ENCODE assay signal across 17 cellular contexts in the genomic region with DNA sequence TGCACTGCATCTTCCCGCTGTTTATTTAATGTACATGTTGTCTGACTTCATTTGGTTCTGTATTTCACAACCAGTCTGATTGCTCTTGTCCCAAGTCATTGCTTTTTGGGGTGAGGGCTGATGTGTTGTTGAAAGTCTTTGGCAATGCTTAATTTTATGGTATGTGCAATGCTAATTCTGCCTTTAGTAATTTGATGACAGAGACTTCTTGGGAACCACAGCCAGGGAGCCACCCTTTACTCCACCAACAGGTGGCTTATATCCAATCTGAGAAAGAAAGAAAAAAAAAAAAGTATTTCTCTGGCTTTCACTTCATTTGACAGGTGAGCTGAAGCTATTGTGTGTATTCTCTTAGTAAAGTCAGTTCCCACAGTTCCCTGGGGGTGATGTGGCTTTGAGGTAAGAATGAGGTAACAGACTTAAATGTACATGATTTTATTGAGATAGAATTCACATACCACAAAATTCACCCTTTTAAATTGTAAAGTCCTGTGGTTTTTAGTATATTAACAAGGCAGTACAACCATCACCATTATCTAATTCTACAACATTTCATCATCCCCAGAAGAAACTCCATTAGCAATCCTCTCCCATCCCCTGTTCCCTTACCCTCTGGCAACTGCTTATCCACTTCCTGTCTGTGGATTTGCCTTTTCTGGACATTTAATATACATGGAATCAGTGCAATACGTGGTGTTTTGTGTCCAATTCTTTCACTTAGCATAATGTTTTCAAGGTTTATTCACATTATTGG.
DNase-seq lines count a peak whose midpoint lies in the region; ATAC-seq and TF ChIP-seq lines count a peak whose summit lies in the region.
"Had no signal": no experiment of that assay in that cellular context is flagged by ENCODE, and none has a peak within 500 bp of the region (broad histone marks: within the 10 kb centered on the region; RNA-seq: fewer than 3 reads in every experiment).

No MANE protein-coding gene starts in this region.

- H3K9me3 ChIP-seq in SK-N-SH (no peaks in the 10 kb centered on the region), OCI-LY7 (ENCODE audit: low read length) (no peaks in the 10 kb centered on the region), suprapubic skin (no peaks in the 10 kb centered on the region), MG63 (no peaks in the 10 kb centered on the region)
- H3K9me3 ChIP-seq: sigmoid colon had no signal

- peak overlapping the region; percentile 42 for H3K27ac Mint-ChIP-seq in endothelial cell (ENCODE audit: unreplicated experiment)
- H3K27ac Mint-ChIP-seq in stimulated activated naive CD8-positive, alpha-beta T cell treated with anti-CD3 and anti-CD28 coated beads, Interleukin-15, amount 100 ng/mL, for 72 hours, result no peak overlapping the region
- H3K27ac Mint-ChIP-seq: activated CD4-positive, alpha-beta memory T cell treated with anti-CD3 and anti-CD28 coated beads for 36 hours; stimulated activated naive B cell treated with anti-CD40 and anti-IgM and Interleukin-4, amounts not matched to agents 10 μg/mL and 1 μg/mL and 100 μg/mL, for 72 hours had no signal

- CTCF ChIA-PET in SK-N-SH (lab: Yijun Ruan, JAX) (interaction anchor here (0.8 kb wide), 1 partner anchor 130 kb away, joined by 3 read pairs; no protein-coding TSS in a partner anchor), OCI-LY7 (lab: Charles Lee; ENCODE audit: unreplicated experiment) (no interaction called here)

- H4K20me1 ChIP-seq in SK-N-SH (ENCODE audit: insufficient read depth) (0 out of 2 replicates have a peak, but pooled peaks cover 5% of the 10 kb centered on the region), OCI-LY7 (ENCODE audit: insufficient read depth, low read length) (peaks cover 6% of the 10 kb centered on the region; the same call in 1 of the 2 replicates)

- H3K9me2 ChIP-seq in SK-N-SH, result no peaks in the 10 kb centered on the region
- H3K9me2 ChIP-seq in OCI-LY7 (ENCODE audit: insufficient read depth, low read length), result no peaks in the 10 kb centered on the region

- DNase-seq in SK-N-SH (peak; percentile 45), OCI-LY7 (ENCODE audit: low spot score) (no peak), endothelial cell (ENCODE audit: low spot score) (no peak), suprapubic skin (ENCODE audit: low spot score in 2 of 2) (no peak), 8988T (no peak), MG63 (no peak)
- no peak for DNase-seq in stimulated activated naive CD8-positive, alpha-beta T cell treated with anti-CD3 and anti-CD28 coated beads, Interleukin-15, amount 100 ng/mL, for 72 hours
- DNase-seq: activated CD4-positive, alpha-beta memory T cell treated with anti-CD3 and anti-CD28 coated beads for 36 hours; anterior cingulate cortex; Calu3; NCI-H146; NCI-H524 treated with DMSO at 0.1 percent for 48 hours; sigmoid colon; stimulated activated naive B cell treated with anti-CD40 and anti-IgM and Interleukin-4, amounts not matched to agents 10 μg/mL and 1 μg/mL and 100 μg/mL, for 72 hours; T-helper 9 cell had no signal

- H3K27me3 ChIP-seq in SK-N-SH (ENCODE audit: insufficient read depth) (no peaks in the 10 kb centered on the region), suprapubic skin (no peaks in the 10 kb centered on the region), MG63 (no peaks in the 10 kb centered on the region)
- H3K27me3 ChIP-seq: sigmoid colon had no signal

- no peaks in the 10 kb centered on the region for H3K9me3 Mint-ChIP-seq in endothelial cell (ENCODE audit: unreplicated experiment)
- H3K9me3 Mint-ChIP-seq in stimulated activated naive CD8-positive, alpha-beta T cell treated with anti-CD3 and anti-CD28 coated beads, Interleukin-15, amount 100 ng/mL, for 72 hours, result no peaks in the 10 kb centered on the region
- H3K9me3 Mint-ChIP-seq: activated CD4-positive, alpha-beta memory T cell treated with anti-CD3 and anti-CD28 coated beads for 36 hours had no signal

- no peak overlapping the region for H3K4me3 ChIP-seq in SK-N-SH (ENCODE audit: low read depth in 2 of 2, low read length in 1 of 2)
- no peak overlapping the region for H3K4me3 ChIP-seq in OCI-LY7 (ENCODE audit: low read depth, low read length, poor library complexity, severe bottlenecking)
- no peak overlapping the region for H3K4me3 ChIP-seq in suprapubic skin
- H3K4me3 ChIP-seq in MG63, result no peak overlapping the region
- H3K4me3 ChIP-seq: lung, sigmoid colon had no signal

- 72% methylated on average over 2 of the region's 2 CpGs for WGBS in SK-N-SH (ENCODE audit: low lambda C conversion rate)
- WGBS in suprapubic skin, result 63% methylated on average over 2 of the region's 2 CpGs

- no peak overlapping the region for H3K4me3 Mint-ChIP-seq in endothelial cell (ENCODE audit: unreplicated experiment)
- no peak overlapping the region for H3K4me3 Mint-ChIP-seq in stimulated activated naive CD8-positive, alpha-beta T cell treated with anti-CD3 and anti-CD28 coated beads, Interleukin-15, amount 100 ng/mL, for 72 hours
- H3K4me3 Mint-ChIP-seq: activated CD4-positive, alpha-beta memory T cell treated with anti-CD3 and anti-CD28 coated beads for 36 hours; stimulated activated naive B cell treated with anti-CD40 and anti-IgM and Interleukin-4, amounts not matched to agents 10 μg/mL and 1 μg/mL and 100 μg/mL, for 72 hours had no signal

- POLR2A ChIA-PET in SK-N-SH (lab: Yijun Ruan, JAX) (no interaction called here), OCI-LY7 (lab: Charles Lee) (no interaction called here)

- H3K27ac ChIP-seq in SK-N-SH (ENCODE audit: low read depth in 2 of 2, low read length in 1 of 2) (no peak overlapping the region), OCI-LY7 (ENCODE audit: low read depth, low read length, poor library complexity, severe bottlenecking) (no peak overlapping the region), suprapubic skin (peak overlapping the region; percentile 63)
- H3K27ac ChIP-seq: sigmoid colon had no signal

- H3K4me1 ChIP-seq in SK-N-SH (ENCODE audit: control insufficient read depth in 1 of 2, insufficient read depth in 2 of 2, low read depth in 1 of 2, low read length in 1 of 2) (peaks cover 10 to 22% of the 10 kb centered on the region in 2 experiments; a peak in 3 of 4 replicates), OCI-LY7 (ENCODE audit: insufficient read depth, low read length, poor library complexity, severe bottlenecking) (peaks cover 19% of the 10 kb centered on the region), suprapubic skin (peaks cover 94% of the 10 kb centered on the region)

- H3K27me3 Mint-ChIP-seq in endothelial cell (ENCODE audit: unreplicated experiment), result peaks cover 12% of the 10 kb centered on the region
- peaks cover 12% of the 10 kb centered on the region for H3K27me3 Mint-ChIP-seq in stimulated activated naive CD8-positive, alpha-beta T cell treated with anti-CD3 and anti-CD28 coated beads, Interleukin-15, amount 100 ng/mL, for 72 hours
- H3K27me3 Mint-ChIP-seq: activated CD4-positive, alpha-beta memory T cell treated with anti-CD3 and anti-CD28 coated beads for 36 hours had no signal

- peaks cover 5% of the 10 kb centered on the region for H3F3A ChIP-seq in SK-N-SH (replicated peaks; ENCODE audit: insufficient read depth)

- H3K36me3 ChIP-seq in SK-N-SH (replicated peaks in 1 of 2; ENCODE audit: control insufficient read depth in 1 of 2, insufficient read depth in 2 of 2, low read length in 1 of 2) (no peaks in the 10 kb centered on the region), OCI-LY7 (ENCODE audit: insufficient read depth, low read length) (no peaks in the 10 kb centered on the region), suprapubic skin (no peaks in the 10 kb centered on the region), MG63 (no peaks in the 10 kb centered on the region)
- H3K36me3 ChIP-seq: sigmoid colon had no signal

- no peak for TF ChIP-seq EP300 in SK-N-SH (IDR thresholded peaks at IDR 0.05; ENCODE audit: borderline replicate concordance in 1 of 2, low read depth in 1 of 2, low read length in 1 of 2)
- TF ChIP-seq EP300 in suprapubic skin (IDR thresholded peaks at IDR 0.05), result no peak

- 0 out of 2 replicates have a peak, but pooled peaks have one; percentile 16 for TF ChIP-seq CTCF in SK-N-SH (IDR thresholded peaks at IDR 0.05)
- TF ChIP-seq CTCF in OCI-LY7 (conservative IDR thresholded peaks at IDR 0.05; ENCODE audit: low read length), result 0 out of 2 replicates have a peak, but pooled peaks have one; percentile 21
- TF ChIP-seq CTCF in endothelial cell (IDR thresholded peaks at IDR 0.05; ENCODE audit: unreplicated experiment), result no peak
- peak in 1 of 2 donors; percentile 9 for TF ChIP-seq CTCF in suprapubic skin (IDR thresholded peaks at IDR 0.05)

- H2AFZ ChIP-seq in SK-N-SH (ENCODE audit: low read depth), result no peak overlapping the region
- no peak overlapping the region for H2AFZ ChIP-seq in OCI-LY7 (ENCODE audit: low read length)

- H3K4me2 ChIP-seq in SK-N-SH, result no peak overlapping the region
- H3K4me2 ChIP-seq in OCI-LY7 (ENCODE audit: low read length), result no peak overlapping the region

- TF ChIP-seq POLR2A in suprapubic skin (IDR thresholded peaks at IDR 0.05), result no peak

- peaks cover 68% of the 10 kb centered on the region for H3K4me1 Mint-ChIP-seq in endothelial cell (ENCODE audit: unreplicated experiment)
- peaks cover 46% of the 10 kb centered on the region for H3K4me1 Mint-ChIP-seq in stimulated activated naive CD8-positive, alpha-beta T cell treated with anti-CD3 and anti-CD28 coated beads, Interleukin-15, amount 100 ng/mL, for 72 hours

- TF ChIP-seq RAD21 in SK-N-SH (IDR thresholded peaks at IDR 0.05; ENCODE audit: low read length), result no peak

- no peaks in the 10 kb centered on the region for H3K36me3 Mint-ChIP-seq in endothelial cell (ENCODE audit: low read depth, unreplicated experiment)
- H3K36me3 Mint-ChIP-seq: activated CD4-positive, alpha-beta memory T cell treated with anti-CD3 and anti-CD28 coated beads for 36 hours; stimulated activated naive B cell treated with anti-CD40 and anti-IgM and Interleukin-4, amounts not matched to agents 10 μg/mL and 1 μg/mL and 100 μg/mL, for 72 hours had no signal

- intact Hi-C loops in OCI-LY7 (cut with micrococcal nuclease; ENCODE audit: unreplicated experiment), result no loop called here

- BruUV-seq in OCI-LY7 (replicated peaks; lab: Mats Ljungman, UMichigan), result no TSS peak

- H3K79me2 ChIP-seq in SK-N-SH (ENCODE audit: insufficient read depth) (peaks cover 19% of the 10 kb centered on the region), OCI-LY7 (ENCODE audit: insufficient read depth, low read depth, low read length) (0 out of 2 replicates have a peak, but pooled peaks cover 11% of the 10 kb centered on the region)

- no peak overlapping the region for H3K9ac ChIP-seq in SK-N-SH

- no peak for ATAC-seq in SK-N-SH treated with all-trans-retinoic acid at 6 μM for 48 hours
- ATAC-seq in stimulated activated naive CD8-positive, alpha-beta T cell treated with anti-CD3 and anti-CD28 coated beads, Interleukin-15, amount 100 ng/mL, for 72 hours, result no peak
- ATAC-seq: stimulated activated naive B cell treated with anti-CD40 and anti-IgM and Interleukin-4, amounts not matched to agents 10 μg/mL and 1 μg/mL and 100 μg/mL, for 72 hours had no signal

TF ChIP-seq in SK-N-SH, 30 proteins besides CTCF, POLR2A, EP300 and RAD21 (continues in another document):
- no peak for TF ChIP-seq NFIC (IDR thresholded peaks at IDR 0.05; ENCODE audit: borderline replicate concordance)
- TF ChIP-seq RFX5 (IDR thresholded peaks at IDR 0.05; ENCODE audit: low read length), result peak; percentile 78; the same call in 1 of the 2 replicates

TF ChIP-seq in SK-N-SH treated with all-trans-retinoic acid at 6 μM for 48 hours, 23 proteins besides CTCF, POLR2A, EP300 and RAD21 (continues in another document):
- TF ChIP-seq CSDC2 (CRISPR knock-in tag; IDR thresholded peaks at IDR 0.05) (no peak), SNAI2 (CRISPR knock-in tag; IDR thresholded peaks at IDR 0.05) (no peak)
